ENCODE assay signal across 33 cellular contexts in genomic region chr21:38725196-38726157, GRCh38.
"Had no signal": no experiment of that assay in that cellular context is flagged by ENCODE, and none has a peak within 500 bp of the region (broad histone marks: within the 10 kb centered on the region; RNA-seq: fewer than 3 reads in every experiment).

No MANE protein-coding gene starts in this region.

- H3K36me3 ChIP-seq: gastroesophageal sphincter, pancreas, prostate gland, sigmoid colon, thoracic aorta, vagina had no signal

- H3K36me3 Mint-ChIP-seq: stimulated activated effector memory CD8-positive, alpha-beta T cell treated with anti-CD3 and anti-CD28 coated beads, Interleukin-12 subunit alpha, Interleukin-12 subunit beta, amount 100 ng/mL, for 72 hours had no signal

- H3K4me1 Mint-ChIP-seq: activated T-helper 17 cell treated with anti-CD3 and anti-CD28 coated beads, Interleukin-2, amount 50 U/mL, for 72 hours; central memory CD8-positive, alpha-beta T cell; naive thymus-derived CD4-positive, alpha-beta T cell; neural crest cell; stimulated activated effector memory CD8-positive, alpha-beta T cell treated with anti-CD3 and anti-CD28 coated beads, Interleukin-12 subunit alpha, Interleukin-12 subunit beta, amount 100 ng/mL, for 72 hours had no signal

- H3K27me3 ChIP-seq: gastroesophageal sphincter, pancreas, sigmoid colon, vagina had no signal

- H3K4me3 Mint-ChIP-seq: activated CD4-positive, alpha-beta memory T cell treated with anti-CD3 and anti-CD28 coated beads for 36 hours; activated CD4-positive, alpha-beta T cell treated with anti-CD3 and anti-CD28 coated beads, Interleukin-2, amount 10 ng/mL, durations not matched to agents 24 days and 14 days; activated T-cell treated with anti-CD3 and anti-CD28 coated beads, Interleukin-2, amount 50 U/mL, for 4 hours; activated T-helper 17 cell treated with anti-CD3 and anti-CD28 coated beads, Interleukin-2, amount 50 U/mL, for 72 hours; central memory CD8-positive, alpha-beta T cell; naive thymus-derived CD4-positive, alpha-beta T cell; neural crest cell; stimulated activated effector memory CD8-positive, alpha-beta T cell treated with anti-CD3 and anti-CD28 coated beads, Interleukin-12 subunit alpha, Interleukin-12 subunit beta, amount 100 ng/mL, for 72 hours; stimulated activated naive CD8-positive, alpha-beta T cell treated with anti-CD3 and anti-CD28 coated beads, Interleukin-15, Interleukin-2, amounts not matched to agents 100 ng/mL and 50 ng/mL, for 24 hours; T-helper 1 cell treated with Interleukin-12 subunit alpha and Interleukin-12 subunit beta and Interleukin-4 antibody, amounts not matched to agents 30 μg/mL and 1 μg/mL, for 36 hours had no signal

- H3K9me3 ChIP-seq: pancreas, prostate gland had no signal

- ATAC-seq: activated T-cell treated with anti-CD3 and anti-CD28 coated beads, Interleukin-2, amount 50 U/mL, for 4 hours; activated T-helper 17 cell treated with anti-CD3 and anti-CD28 coated beads, Interleukin-2, amount 50 U/mL, for 72 hours; gastroesophageal sphincter; left colon; naive thymus-derived CD4-positive, alpha-beta T cell; pancreas; stimulated activated effector memory CD8-positive, alpha-beta T cell treated with anti-CD3 and anti-CD28 coated beads, Interleukin-12 subunit alpha, Interleukin-12 subunit beta, amount 100 ng/mL, for 72 hours had no signal

- H3K4me3 ChIP-seq: gastroesophageal sphincter, pancreas, prostate gland, sigmoid colon, thoracic aorta, vagina had no signal

- H3K4me1 ChIP-seq: gastroesophageal sphincter, pancreas, prostate gland, sigmoid colon, vagina had no signal

- DNase-seq: activated CD4-positive, alpha-beta memory T cell treated with anti-CD3 and anti-CD28 coated beads for 36 hours; activated CD4-positive, alpha-beta T cell treated with anti-CD3 and anti-CD28 coated beads, Interleukin-2, amount 10 ng/mL, durations not matched to agents 24 days and 14 days; activated CD4-positive, CD25-positive, alpha-beta regulatory T cell treated with anti-CD3 and anti-CD28 coated beads, Interleukin-2, amount 50 U/mL, for 72 hours; activated gamma-delta T cell treated with Interleukin-2 at 50 U/mL for 16 hours; activated naive CD4-positive, alpha-beta T cell treated with anti-CD3 and anti-CD28 coated beads, Interleukin-2, amount 50 U/mL, for 16 hours; activated T-cell treated with anti-CD3 and anti-CD28 coated beads, Interleukin-2, amount 50 U/mL, for 4 hours; amygdala; dermis blood vessel endothelial cell; effector CD4-positive, alpha-beta T cell; head of caudate nucleus; hippocampal formation; kidney; left colon; midbrain; naive thymus-derived CD4-positive, alpha-beta T cell; nucleus accumbens; pancreas; retina; sigmoid colon; small intestine; stimulated activated CD4-positive, alpha-beta T cell treated with anti-CD3 and anti-CD28 coated beads, Interleukin-4, amount 100 ng/mL, for 24 hours; T-helper 9 cell; trophoblast cell had no signal

- H3K27ac Mint-ChIP-seq: activated CD4-positive, alpha-beta memory T cell treated with anti-CD3 and anti-CD28 coated beads for 36 hours; activated CD4-positive, alpha-beta T cell treated with anti-CD3 and anti-CD28 coated beads, Interleukin-2, amount 10 ng/mL, durations not matched to agents 24 days and 14 days; activated T-helper 17 cell treated with anti-CD3 and anti-CD28 coated beads, Interleukin-2, amount 50 U/mL, for 72 hours; naive thymus-derived CD4-positive, alpha-beta T cell; stimulated activated effector memory CD8-positive, alpha-beta T cell treated with anti-CD3 and anti-CD28 coated beads, Interleukin-12 subunit alpha, Interleukin-12 subunit beta, amount 100 ng/mL, for 72 hours; stimulated activated naive CD8-positive, alpha-beta T cell treated with anti-CD3 and anti-CD28 coated beads, Interleukin-15, Interleukin-2, amounts not matched to agents 100 ng/mL and 50 ng/mL, for 24 hours; T-helper 1 cell treated with Interleukin-12 subunit alpha and Interleukin-12 subunit beta and Interleukin-4 antibody, amounts not matched to agents 30 μg/mL and 1 μg/mL, for 36 hours had no signal

- H3K27ac ChIP-seq: gastroesophageal sphincter, pancreas, prostate gland, sigmoid colon, thoracic aorta, vagina had no signal
